ENCODE assay signal across 22 cellular contexts in genomic region chr2:24611626-24612025, GRCh38.
"Had no signal": no experiment of that assay in that cellular context is flagged by ENCODE, and none has a peak within 500 bp of the region (broad histone marks: within the 10 kb centered on the region; RNA-seq: fewer than 3 reads in every experiment).

No MANE protein-coding gene starts in this region.

- H3K36me3 ChIP-seq: left lung, lower lobe of right lung, ovary, right atrium auricular region, right lobe of liver, stomach, thyroid gland, transverse colon, upper lobe of left lung, vagina had no signal

- H3K4me3 ChIP-seq: left lung, lower lobe of right lung, ovary, right atrium auricular region, right lobe of liver, smooth muscle cell, stomach, testis, thyroid gland, transverse colon, upper lobe of left lung, vagina had no signal

- H3K27ac ChIP-seq: left lung, lower lobe of right lung, ovary, right atrium auricular region, right lobe of liver, stomach, testis, thyroid gland, transverse colon, upper lobe of left lung, vagina had no signal

- H3K4me3 Mint-ChIP-seq: naive thymus-derived CD8-positive, alpha-beta T cell; stimulated activated naive B cell treated with anti-CD40 and anti-IgM and Interleukin-4, amounts not matched to agents 10 μg/mL and 1 μg/mL and 100 μg/mL, for 72 hours had no signal

- H3K27me3 Mint-ChIP-seq: naive thymus-derived CD8-positive, alpha-beta T cell; progenitor cell of endocrine pancreas; stimulated activated naive B cell treated with anti-CD40 and anti-IgM and Interleukin-4, amounts not matched to agents 10 μg/mL and 1 μg/mL and 100 μg/mL, for 72 hours had no signal

- DNase-seq: kidney; left colon; left lung; lower lobe of right lung; mammary epithelial cell; mesenchymal stem cell; naive thymus-derived CD8-positive, alpha-beta T cell; ovary; right lobe of liver; stimulated activated CD4-positive, alpha-beta T cell treated with anti-CD3 and anti-CD28 coated beads, Interleukin-2, amount 100 ng/mL, for 24 hours; stimulated activated CD4-positive, alpha-beta T cell treated with anti-CD3 and anti-CD28 coated beads, Interleukin-4, amount 100 ng/mL, for 1 hour; stimulated activated naive B cell treated with anti-CD40 and anti-IgM and Interleukin-4, amounts not matched to agents 10 μg/mL and 1 μg/mL and 100 μg/mL, for 72 hours; stimulated activated naive CD8-positive, alpha-beta T cell treated with anti-CD3 and anti-CD28 coated beads, Interleukin-15, Interleukin-2, amounts not matched to agents 100 U/mL and 50 U/mL, for 24 hours; stomach; testis; thyroid gland; transverse colon; upper lobe of left lung had no signal

- H3K9me3 ChIP-seq: right lobe of liver, testis, thyroid gland had no signal

- H3K4me1 ChIP-seq: left lung, lower lobe of right lung, right lobe of liver, testis, thyroid gland, transverse colon, upper lobe of left lung had no signal

- H3K27me3 ChIP-seq: left lung, ovary, right atrium auricular region, right lobe of liver, stomach, testis, thyroid gland, transverse colon, upper lobe of left lung, vagina had no signal

- H3K4me2 ChIP-seq: smooth muscle cell had no signal

- FAIRE-seq: kidney had no signal

- H3K27ac Mint-ChIP-seq: naive thymus-derived CD8-positive, alpha-beta T cell; progenitor cell of endocrine pancreas; stimulated activated naive B cell treated with anti-CD40 and anti-IgM and Interleukin-4, amounts not matched to agents 10 μg/mL and 1 μg/mL and 100 μg/mL, for 72 hours had no signal
